In the genomic region with DNA sequence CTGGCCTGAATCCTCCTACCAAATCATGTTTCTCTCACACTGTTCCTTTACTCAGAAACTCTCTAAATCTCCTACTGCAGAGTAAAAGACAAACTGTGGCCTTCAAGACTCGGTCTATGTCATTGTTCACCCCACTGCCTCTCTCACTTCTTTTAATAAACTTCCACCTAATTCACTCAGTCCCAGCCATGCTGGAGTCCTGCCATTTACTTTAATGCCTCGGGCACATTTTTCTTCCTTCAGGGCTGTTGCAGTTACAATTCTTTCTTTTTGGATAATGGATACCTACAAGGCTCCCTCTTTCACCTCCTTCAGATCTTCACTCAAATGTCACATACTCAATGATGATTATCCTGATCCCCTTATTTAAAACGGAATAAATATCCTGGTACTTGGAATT, we compare ENCODE assay signal across 23 cellular contexts.
DNase-seq lines count a peak whose midpoint lies in the region; ATAC-seq and TF ChIP-seq lines count a peak whose summit lies in the region.
"Had no signal": no experiment of that assay in that cellular context is flagged by ENCODE, and none has a peak within 500 bp of the region (broad histone marks: within the 10 kb centered on the region; RNA-seq: fewer than 3 reads in every experiment).

No MANE protein-coding gene starts in this region.

- no peak overlapping the region for H3K4ac ChIP-seq in IMR-90 (ENCODE audit: low read depth, low read length)

- WGBS in IMR-90 (ENCODE audit: extremely low coverage in 2 of 2, insufficient read length in 1 of 2), 2 experiments: 67% methylated on average over 1 of the region's 3 CpGs; no CpG with 5 or more reads in 1 of the 2 experiments

- no peak for TF ChIP-seq POLR2A in IMR-90 (IDR thresholded peaks at IDR 0.05; ENCODE audit: low read depth, low read length)

- peaks cover 0 to 3% of the 10 kb centered on the region in 2 experiments; a peak in 1 of 4 replicates for H3K79me1 ChIP-seq in IMR-90 (ENCODE audit: low read depth in 1 of 2, low read length in 2 of 2)

- no peak overlapping the region for H2BK5ac ChIP-seq in IMR-90 (ENCODE audit: low read depth, low read length, poor library complexity, severe bottlenecking)

- H3K4me3 ChIP-seq in IMR-90 (ENCODE audit: insufficient read depth, low read depth, low read length) (no peak overlapping the region), adipocyte (ENCODE audit: low read length) (no peak overlapping the region)
- H3K4me3 ChIP-seq: SK-N-MC had no signal

- peaks cover 12% of the 10 kb centered on the region for H3K9me3 Mint-ChIP-seq in nephron progenitor cell

- POLR2A ChIA-PET in IMR-90 (lab: Charles Lee; ENCODE audit: unreplicated experiment): no interaction called here

- no peak overlapping the region for H3K56ac ChIP-seq in IMR-90 (ENCODE audit: extremely low read depth, insufficient read depth, low read length)

- no peak overlapping the region for H3K27ac ChIP-seq in IMR-90 (ENCODE audit: insufficient read depth, low read length)
- no peak overlapping the region for H3K27ac ChIP-seq in foreskin keratinocyte
- H3K27ac ChIP-seq: C4-2B, HL-60, SK-N-MC had no signal

- no peak overlapping the region for H3K18ac ChIP-seq in IMR-90 (ENCODE audit: low read depth, low read length)

- H3K23ac ChIP-seq in IMR-90 (ENCODE audit: low read depth, low read length): no peak overlapping the region

- DNase-seq in ELF-1 (ENCODE audit: low read depth, low spot score) (peak; percentile 9), IMR-90 (peak; percentile 4), adipocyte (ENCODE audit: low read depth) (peak; percentile 40), nephron progenitor cell (no peak), foreskin keratinocyte (no peak)
- DNase-seq: CD8-positive, alpha-beta memory T cell; GOT3; KBM-7; NCI-H1092 treated with DMSO at 0.1 percent for 48 hours; NCI-H1436 treated with DMSO at 0.1 percent for 48 hours; NCI-H2029; NCI-H524; NCI-H82; OCI-M1; SHP77 treated with DMSO at 0.1 percent for 48 hours; SW 1271; T-helper 17 cell had no signal

- no peak for TF ChIP-seq CTCF in IMR-90 (conservative IDR thresholded peaks at IDR 0.05; ENCODE audit: low read depth, low read length)
- no peak for TF ChIP-seq CTCF in nephron progenitor cell (IDR thresholded peaks at IDR 0.05)
- no peak for TF ChIP-seq CTCF in foreskin keratinocyte (conservative IDR thresholded peaks at IDR 0.05)

- no peak for TF ChIP-seq RAD21 in IMR-90 (IDR thresholded peaks at IDR 0.05; ENCODE audit: low read length)

- H3K27me3 ChIP-seq in IMR-90 (ENCODE audit: control insufficient read depth, insufficient read depth, low read length) (no peaks in the 10 kb centered on the region), adipocyte (replicated peaks; ENCODE audit: control insufficient read depth, insufficient read depth, low read length) (no peaks in the 10 kb centered on the region), foreskin keratinocyte (no peaks in the 10 kb centered on the region)

- H2BK20ac ChIP-seq in IMR-90 (ENCODE audit: low read depth, low read length): no peak overlapping the region

- no peaks in the 10 kb centered on the region for H3K27me3 Mint-ChIP-seq in nephron progenitor cell (ENCODE audit: low read depth, poor library complexity)
- H3K27me3 Mint-ChIP-seq: CD8-positive, alpha-beta memory T cell; T-helper 17 cell had no signal

- H4K5ac ChIP-seq in IMR-90 (ENCODE audit: low read depth, low read length): no peak overlapping the region

- H3K27ac Mint-ChIP-seq in nephron progenitor cell: peak overlapping the region; percentile 67
- H3K27ac Mint-ChIP-seq: CD8-positive, alpha-beta memory T cell; T-helper 17 cell had no signal

- no peak overlapping the region for H4K8ac ChIP-seq in IMR-90 (ENCODE audit: low read depth in 2 of 2, low read length in 2 of 2)

- peaks cover 10% of the 10 kb centered on the region for H3K4me1 Mint-ChIP-seq in nephron progenitor cell
- H3K4me1 Mint-ChIP-seq: CD8-positive, alpha-beta memory T cell; T-helper 17 cell had no signal

- H2BK15ac ChIP-seq in IMR-90 (ENCODE audit: low read depth, low read length): no peak overlapping the region

- no peak overlapping the region for H2AK9ac ChIP-seq in IMR-90 (replicated peaks; ENCODE audit: low read depth, low read length, poor library complexity)

- CTCF ChIA-PET in IMR-90 (lab: Yijun Ruan, JAX): no interaction called here

- H3K9me3 ChIP-seq in IMR-90 (ENCODE audit: control insufficient read depth, insufficient read depth, low read length) (no peaks in the 10 kb centered on the region), adipocyte (ENCODE audit: control insufficient read depth, low read length) (no peaks in the 10 kb centered on the region)

- no peaks in the 10 kb centered on the region for H3K4me1 ChIP-seq in IMR-90 (ENCODE audit: control insufficient read depth, insufficient read depth, low read length)
- no peaks in the 10 kb centered on the region for H3K4me1 ChIP-seq in adipocyte (ENCODE audit: control insufficient read depth, insufficient read depth, low read length)
- H3K4me1 ChIP-seq in foreskin keratinocyte: no peaks in the 10 kb centered on the region

- no peak overlapping the region for H2BK120ac ChIP-seq in IMR-90 (ENCODE audit: low read depth, low read length)

- no peak overlapping the region for H3K4me3 Mint-ChIP-seq in nephron progenitor cell
- H3K4me3 Mint-ChIP-seq: CD8-positive, alpha-beta memory T cell; T-helper 17 cell had no signal

- H3K36me3 Mint-ChIP-seq in nephron progenitor cell (ENCODE audit: low read depth): peaks cover 42% of the 10 kb centered on the region
- H3K36me3 Mint-ChIP-seq: CD8-positive, alpha-beta memory T cell had no signal

- no peaks in the 10 kb centered on the region for H4K20me1 ChIP-seq in IMR-90 (ENCODE audit: insufficient read depth, low read length)

- ATAC-seq in IMR-90 (ENCODE audit: low read depth): no peak
- ATAC-seq in HG02610 (IDR thresholded peaks at IDR 0.05; ENCODE audit: unreplicated experiment): no peak
- ATAC-seq in GM21515 (IDR thresholded peaks at IDR 0.05; ENCODE audit: unreplicated experiment): no peak
- ATAC-seq in foreskin keratinocyte: no peak
- ATAC-seq: HepG2, T-helper 17 cell had no signal

- intact Hi-C loops in IMR-90 (cut with micrococcal nuclease): no loop called here

- H2AK5ac ChIP-seq in IMR-90 (ENCODE audit: low read depth, low read length): no peak overlapping the region

- H3K9ac ChIP-seq in IMR-90 (ENCODE audit: low read depth, low read length): no peak overlapping the region
- no peak overlapping the region for H3K9ac ChIP-seq in adipocyte (ENCODE audit: low read length)

- no peaks in the 10 kb centered on the region for H3K9me1 ChIP-seq in IMR-90 (ENCODE audit: insufficient read depth, low read length)

- BruUV-seq in IMR-90 (replicated peaks; lab: Mats Ljungman, UMichigan): no TSS peak

- H3K4me2 ChIP-seq in IMR-90 (ENCODE audit: low read depth, low read length): no peak overlapping the region

- dilution Hi-C loops in IMR-90 (cut with HindIII; ENCODE audit: low sequenced_read_pairs, unreplicated experiment): no loop called here

- no peak overlapping the region for H4K91ac ChIP-seq in IMR-90 (ENCODE audit: insufficient read depth, low read depth, low read length)

- in situ Hi-C loops in IMR-90 (cut with MboI; ENCODE audit: low sequenced_read_pairs): no loop called here

- no peak overlapping the region for H3K14ac ChIP-seq in IMR-90 (replicated peaks; ENCODE audit: low read depth, low read length)

- H2AFZ ChIP-seq in IMR-90 (replicated peaks; ENCODE audit: low read length, poor library complexity): no peak overlapping the region

- no peaks in the 10 kb centered on the region for H3K36me3 ChIP-seq in IMR-90 (ENCODE audit: control insufficient read depth, insufficient read depth, low read length)
- H3K36me3 ChIP-seq in adipocyte (ENCODE audit: control insufficient read depth, insufficient read depth, low read length, severe bottlenecking): no peaks in the 10 kb centered on the region

TF ChIP-seq in IMR-90, 13 proteins besides CTCF, POLR2A, EP300 and RAD21:
- TF ChIP-seq RCOR1 (IDR thresholded peaks at IDR 0.05; ENCODE audit: insufficient replicate concordance, low read length) (no peak), MAZ (IDR thresholded peaks at IDR 0.05; ENCODE audit: borderline replicate concordance, low read depth, low read length) (no peak), RFX5 (IDR thresholded peaks at IDR 0.05; ENCODE audit: low read depth, low read length) (no peak), FOS (IDR thresholded peaks at IDR 0.05; ENCODE audit: low read depth, low read length) (no peak)
- TF ChIP-seq, protein P1, sequence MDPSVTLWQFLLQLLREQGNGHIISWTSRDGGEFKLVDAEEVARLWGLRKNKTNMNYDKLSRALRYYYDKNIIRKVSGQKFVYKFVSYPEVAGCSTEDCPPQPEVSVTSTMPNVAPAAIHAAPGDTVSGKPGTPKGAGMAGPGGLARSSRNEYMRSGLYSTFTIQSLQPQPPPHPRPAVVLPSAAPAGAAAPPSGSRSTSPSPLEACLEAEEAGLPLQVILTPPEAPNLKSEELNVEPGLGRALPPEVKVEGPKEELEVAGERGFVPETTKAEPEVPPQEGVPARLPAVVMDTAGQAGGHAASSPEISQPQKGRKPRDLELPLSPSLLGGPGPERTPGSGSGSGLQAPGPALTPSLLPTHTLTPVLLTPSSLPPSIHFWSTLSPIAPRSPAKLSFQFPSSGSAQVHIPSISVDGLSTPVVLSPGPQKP (IDR thresholded peaks at IDR 0.05; ENCODE audit: borderline replicate concordance, low read depth, low read length): no peak

Comparison
In these comparisons a context has a peak if more than half of its experiments do, and no peak if none do; other contexts are left out.
1. DNase-seq: peak in ELF-1 (single experiment), IMR-90 (single experiment) and adipocyte (single experiment); none in nephron progenitor cell (single experiment) and foreskin keratinocyte (0 of 2).